Comparison of ENCODE assay signal across 8 cellular contexts in the genomic region with DNA sequence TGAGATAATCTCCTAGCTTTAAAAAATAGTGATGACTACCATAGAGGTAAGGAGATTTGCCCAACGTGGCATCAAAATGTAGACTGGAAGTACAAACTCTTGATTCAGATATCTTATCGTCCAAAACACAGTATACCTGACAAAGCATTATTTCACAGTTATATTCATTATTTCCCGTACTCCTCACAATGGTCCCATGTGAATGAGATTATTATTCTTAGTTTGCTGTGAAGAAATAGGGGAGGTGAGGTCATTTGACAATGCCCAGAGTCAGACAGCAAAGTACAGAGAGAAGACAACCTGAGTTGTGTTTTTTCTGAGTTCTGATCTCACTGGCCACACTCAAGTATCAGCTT. TPM values are rescaled to one million over a fixed set of nuclear protein-coding genes. Genes with fewer than 3 reads are reported as not detected.
DNase-seq lines count a peak whose midpoint lies in the region; ATAC-seq and TF ChIP-seq lines count a peak whose summit lies in the region.

No MANE protein-coding gene starts in this region.

- TF ChIP-seq CTCF in GM06990 (IDR thresholded peaks at IDR 0.05; ENCODE audit: insufficient read depth, low read length, poor library complexity, severe bottlenecking), result no peak
- no peak for TF ChIP-seq CTCF in PC-3 (conservative IDR thresholded peaks at IDR 0.05; ENCODE audit: low read depth, low read length)
- no peak for TF ChIP-seq CTCF in epithelial cell of esophagus (IDR thresholded peaks at IDR 0.05; ENCODE audit: insufficient read depth, low read depth, low read length, missing control alignments)

- peak overlapping the region; percentile 86; the same call in 1 of the 2 replicates for H2AFZ ChIP-seq in PC-3 (ENCODE audit: low read length)

- no peak for ATAC-seq in PC-3
- ATAC-seq in GM19351 (IDR thresholded peaks at IDR 0.05; ENCODE audit: unreplicated experiment), result no peak
- ATAC-seq in HG02571 (IDR thresholded peaks at IDR 0.05; ENCODE audit: unreplicated experiment), result no peak

- intact Hi-C loops in PC-3 (cut with micrococcal nuclease), result loop anchor here (2.0 to 10.0 kb wide), 3 partner anchors 39 to 1119 kb away; no protein-coding TSS in a partner anchor

- H3K9me2 ChIP-seq in PC-3 (replicated peaks; ENCODE audit: low read length), result no peaks in the 10 kb centered on the region

- DNase-seq in GM06990 (ENCODE audit: extremely low read depth, insufficient read length) (no peak), PC-3 (no peak), epithelial cell of esophagus (ENCODE audit: low read depth) (peak; percentile 26), renal cortical epithelial cell (ENCODE audit: low read depth) (peak; percentile 16), activated gamma-delta T cell (lab: John Stamatoyannopoulos, UW) (no peak), GM19240 (ENCODE audit: insufficient read length, low spot score) (no peak)

- H3K4me3 ChIP-seq in GM06990 (replicated peaks; ENCODE audit: low read depth, low read length) (peak overlapping the region; percentile 100), PC-3 (ENCODE audit: low read length) (peak overlapping the region; percentile 89), epithelial cell of esophagus (ENCODE audit: low read length) (peak overlapping the region; percentile 98)

- CTCF ChIA-PET in PC-3 (lab: Charles Lee), result no interaction called here

- H3F3A ChIP-seq in PC-3 (ENCODE audit: low read length, unreplicated experiment), result no peaks in the 10 kb centered on the region

- H3K79me2 ChIP-seq in PC-3 (ENCODE audit: low read length), result peaks cover 29% of the 10 kb centered on the region

- BruUV-seq in PC-3 (replicated peaks; lab: Mats Ljungman, UMichigan), result no TSS peak

- peak overlapping the region; percentile 93 for H3K4me2 ChIP-seq in PC-3 (ENCODE audit: low read length)

- no peaks in the 10 kb centered on the region for H3K27me3 ChIP-seq in GM06990 (replicated peaks; ENCODE audit: control insufficient read depth, insufficient read depth, low read length)
- H3K27me3 ChIP-seq in PC-3 (ENCODE audit: low read length), result no peaks in the 10 kb centered on the region

- H3K36me3 ChIP-seq in GM06990 (ENCODE audit: control insufficient read depth, insufficient read depth, low read length), result no peaks in the 10 kb centered on the region
- H3K36me3 ChIP-seq in PC-3 (ENCODE audit: low read depth, low read length), result peaks cover 11% of the 10 kb centered on the region; the same call in 1 of the 2 replicates

- H3K9ac ChIP-seq in PC-3 (ENCODE audit: low read length), result peak overlapping the region; percentile 95

- no peaks in the 10 kb centered on the region for H3K9me3 ChIP-seq in PC-3 (ENCODE audit: low read length)

- H4K20me1 ChIP-seq in PC-3 (ENCODE audit: low read length), result no peaks in the 10 kb centered on the region

- H3K4me1 ChIP-seq in PC-3 (ENCODE audit: insufficient read depth, low read length), result peaks cover 25% of the 10 kb centered on the region

- POLR2A ChIA-PET in PC-3 (lab: Charles Lee; ENCODE audit: unreplicated experiment), result interaction anchor here (0.6 kb wide), 2 partner anchors 144 to 561 kb away, joined by 4 to 6 read pairs; no protein-coding TSS in a partner anchor

- H3K27ac ChIP-seq in PC-3 (ENCODE audit: low read length), result peak overlapping the region; percentile 84

RNA-seq across cellular contexts. Expression of gene TFB1M, which starts 1.2 kb away (rescaled TPM):
- total RNA-seq in PC-3 (2014; rRNA removed) (23.1 and 25.6 TPM in 2 replicates), renal cortical epithelial cell (11.8 and 21.7 TPM in 2 replicates)

RNA-seq across cellular contexts. Expression of gene CLDN20, which starts 51.7 kb away (rescaled TPM):
- total RNA-seq in PC-3 (2014; rRNA removed) (not detected in 2 replicates), renal cortical epithelial cell (not detected in 2 replicates)

Comparison
In these comparisons a context has a peak if more than half of its experiments do, and no peak if none do; other contexts are left out.
1. DNase-seq: peak in epithelial cell of esophagus (single experiment) and renal cortical epithelial cell (single experiment); none in GM06990 (single experiment), PC-3 (single experiment), activated gamma-delta T cell (single experiment) and GM19240 (single experiment).
2. Peak in every context shown above with its lines, with median percentiles within 50 percentile points of each other: H3K4me3 ChIP-seq.